In genomic region chr3:30680789-30681188, GRCh38 we compare ENCODE assay signal across 9 cellular contexts.
DNase-seq lines count a peak whose midpoint lies in the region; ATAC-seq and TF ChIP-seq lines count a peak whose summit lies in the region.
"Had no signal": no experiment of that assay in that cellular context is flagged by ENCODE, and none has a peak within 500 bp of the region (broad histone marks: within the 10 kb centered on the region; RNA-seq: fewer than 3 reads in every experiment).

No MANE protein-coding gene starts in this region.

- H3F3A ChIP-seq in SK-N-SH (replicated peaks; ENCODE audit: insufficient read depth): peaks cover 14% of the 10 kb centered on the region

- no peaks in the 10 kb centered on the region for H3K9me2 ChIP-seq in SK-N-SH

- 94% methylated on average over 6 of the region's 6 CpGs for WGBS in SK-N-SH (ENCODE audit: low lambda C conversion rate)

- CTCF ChIA-PET in SK-N-SH (lab: Yijun Ruan, JAX): interaction anchor here (0.8 to 1.8 kb wide), 3 partner anchors 12 to 638 kb away, joined by 3 to 4 read pairs (median 3); no protein-coding TSS in a partner anchor

- H3K9ac ChIP-seq in BLaER1 (no peak overlapping the region; the same call in 1 of the 2 replicates), SK-N-SH (no peak overlapping the region), fibroblast of lung (ENCODE audit: insufficient read depth, low read length) (peak overlapping the region; percentile 2)

- H3K9me3 ChIP-seq in BLaER1: no peaks in the 10 kb centered on the region
- H3K9me3 ChIP-seq in SK-N-SH: no peaks in the 10 kb centered on the region
- no peaks in the 10 kb centered on the region for H3K9me3 ChIP-seq in fibroblast of lung (ENCODE audit: control insufficient read depth, insufficient read depth, low read depth, low read length)

- H3K27me3 ChIP-seq in BLaER1: no peaks in the 10 kb centered on the region
- H3K27me3 ChIP-seq in SK-N-SH (ENCODE audit: insufficient read depth): no peaks in the 10 kb centered on the region
- H3K27me3 ChIP-seq in fibroblast of lung (ENCODE audit: control insufficient read depth, insufficient read depth, low read length): no peaks in the 10 kb centered on the region

- H3K4me2 ChIP-seq in BLaER1 (peak overlapping the region; percentile 42), SK-N-SH (peak overlapping the region; percentile 62; the same call in 1 of the 2 replicates), fibroblast of lung (ENCODE audit: extremely low read depth, insufficient read depth, low read length) (peak overlapping the region; percentile 77)

- POLR2A ChIA-PET in SK-N-SH (lab: Yijun Ruan, JAX): no interaction called here

- H3K4me3 ChIP-seq in BLaER1 (no peak overlapping the region), SK-N-SH (ENCODE audit: low read depth in 2 of 2, low read length in 1 of 2) (no peak overlapping the region), fibroblast of lung (replicated peaks in 1 of 4; ENCODE audit: control extremely low read depth in 1 of 4, insufficient read depth in 1 of 4, low read depth in 3 of 4, low read length in 4 of 4) (peak overlapping the region in 1 of 4 experiments; percentile 5)

- H3K4me1 ChIP-seq in BLaER1 (peaks cover 89% of the 10 kb centered on the region), SK-N-SH (ENCODE audit: control insufficient read depth in 1 of 2, insufficient read depth in 2 of 2, low read depth in 1 of 2, low read length in 1 of 2) (peaks cover 19 to 46% of the 10 kb centered on the region in 2 experiments; a peak in 3 of 4 replicates), fibroblast of lung (ENCODE audit: control insufficient read depth, extremely low read depth, insufficient read depth, low read length) (peaks cover 25% of the 10 kb centered on the region)

- TF ChIP-seq RAD21 in SK-N-SH (IDR thresholded peaks at IDR 0.05; ENCODE audit: low read length): no peak

- H3K79me2 ChIP-seq in SK-N-SH (ENCODE audit: insufficient read depth) (peaks cover 70% of the 10 kb centered on the region), fibroblast of lung (ENCODE audit: control insufficient read depth, insufficient read depth, low read length) (peaks cover 13% of the 10 kb centered on the region)

- H3K27ac ChIP-seq in BLaER1: peak overlapping the region; percentile 51
- H3K27ac ChIP-seq in SK-N-SH (ENCODE audit: low read depth in 2 of 2, low read length in 1 of 2): peak overlapping the region; percentile 68 to 91
- peak overlapping the region; percentile 76 for H3K27ac ChIP-seq in fibroblast of lung (ENCODE audit: insufficient read depth, low read length)

- TF ChIP-seq EP300 in SK-N-SH (IDR thresholded peaks at IDR 0.05; ENCODE audit: borderline replicate concordance in 1 of 2, low read depth in 1 of 2, low read length in 1 of 2): no peak

- H4K20me1 ChIP-seq in BLaER1 (peaks cover 93% of the 10 kb centered on the region), SK-N-SH (ENCODE audit: insufficient read depth) (no peaks in the 10 kb centered on the region), fibroblast of lung (ENCODE audit: control insufficient read depth, extremely low read depth, insufficient read depth, low read length) (no peaks in the 10 kb centered on the region)

- H3K36me3 ChIP-seq in BLaER1: peaks cover 93% of the 10 kb centered on the region
- peaks cover 23 to 52% of the 10 kb centered on the region in 2 experiments for H3K36me3 ChIP-seq in SK-N-SH (replicated peaks in 1 of 2; ENCODE audit: control insufficient read depth in 1 of 2, insufficient read depth in 2 of 2, low read length in 1 of 2)
- H3K36me3 ChIP-seq in fibroblast of lung (ENCODE audit: control insufficient read depth, insufficient read depth, low read length): peaks cover 9% of the 10 kb centered on the region

- H2AFZ ChIP-seq in SK-N-SH (ENCODE audit: low read depth) (no peak overlapping the region), fibroblast of lung (ENCODE audit: low read length) (no peak overlapping the region)

- DNase-seq in SK-N-SH (peak; percentile 10), fibroblast of lung (ENCODE audit: low read depth in 2 of 2) (peak; percentile 36 to 52), occipital lobe (lab: John Stamatoyannopoulos, UW) (peak; percentile 22), SHP77 (lab: John Stamatoyannopoulos, UW) (no peak), GOT3 (lab: John Stamatoyannopoulos, UW) (no peak), NOMO-1 treated with DMSO at 0.1 percent for 48 hours (lab: John Stamatoyannopoulos, UW; ENCODE audit: unreplicated experiment) (no peak)
- DNase-seq: stimulated activated CD8-positive, alpha-beta memory T cell treated with anti-CD3 and anti-CD28 coated beads, Interleukin-4, amount 100 ng/mL, for 48 hours had no signal

- TF ChIP-seq CTCF in SK-N-SH (IDR thresholded peaks at IDR 0.05) (no peak), fibroblast of lung (conservative IDR thresholded peaks at IDR 0.05 in 1 of 2, IDR thresholded peaks at IDR 0.05 in 1 of 2; ENCODE audit: low read depth in 1 of 2, low read length in 2 of 2) (no peak)

- no peak for ATAC-seq in GM18498 (IDR thresholded peaks at IDR 0.05; ENCODE audit: unreplicated experiment)

TF ChIP-seq in SK-N-SH, 30 proteins besides CTCF, POLR2A, EP300 and RAD21:
- TF ChIP-seq FOSL2 (IDR thresholded peaks at IDR 0.05; ENCODE audit: borderline replicate concordance, low read depth) (no peak), FOXJ3 (CRISPR knock-in tag; IDR thresholded peaks at IDR 0.05) (no peak), TEAD4 (IDR thresholded peaks at IDR 0.05; ENCODE audit: borderline replicate concordance, insufficient read depth) (no peak), USF2 (IDR thresholded peaks at IDR 0.05; ENCODE audit: borderline replicate concordance, low read depth, low read length) (no peak)

Comparison
In these comparisons a context has a peak if more than half of its experiments do, and no peak if none do; other contexts are left out.
1. DNase-seq: peak in SK-N-SH (single experiment), fibroblast of lung (2 of 2) and occipital lobe (single experiment); none in SHP77 (0 of 2), GOT3 (single experiment) and NOMO-1 treated with DMSO at 0.1 percent for 48 hours (single experiment).
2. Peak in every context shown above with its lines, with median percentiles within 50 percentile points of each other: H3K27ac ChIP-seq and H3K4me2 ChIP-seq.